ENCODE assay signal across 12 cellular contexts in the genomic region with DNA sequence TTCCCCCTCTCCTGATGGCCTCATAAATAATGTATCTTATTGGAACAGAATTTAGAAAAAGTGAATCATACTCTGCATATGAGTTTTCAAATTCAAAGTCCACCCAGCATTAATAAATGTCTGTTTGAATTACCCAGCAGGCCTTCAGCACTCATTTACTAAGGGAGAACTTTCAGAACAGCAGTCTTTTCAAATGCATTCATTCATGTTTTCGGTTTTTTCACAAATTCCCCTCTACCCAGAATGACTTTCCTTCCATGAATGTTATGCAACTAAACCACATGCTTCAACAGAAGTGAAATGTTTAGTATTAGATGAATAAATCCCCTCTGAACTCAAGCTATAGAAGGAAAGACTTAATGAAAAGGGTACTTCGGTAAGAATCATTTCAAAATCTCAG.
DNase-seq lines count a peak whose midpoint lies in the region; ATAC-seq and TF ChIP-seq lines count a peak whose summit lies in the region.
"Had no signal": no experiment of that assay in that cellular context is flagged by ENCODE, and none has a peak within 500 bp of the region (broad histone marks: within the 10 kb centered on the region; RNA-seq: fewer than 3 reads in every experiment).

No MANE protein-coding gene starts in this region.

- POLR2A ChIA-PET in activated CD8-positive, alpha-beta T cell treated with anti-CD3 and anti-CD28 coated beads for 36 hours (lab: Charles Lee) = interaction anchor here (0.6 to 5.6 kb wide), 5 partner anchors 9 to 452 kb away, joined by 3 to 65 read pairs (median 7); no protein-coding TSS in a partner anchor
- POLR2A ChIA-PET in activated CD8-positive, alpha-beta T cell treated with anti-CD3 and anti-CD28 coated beads, Interleukin-2, amount 10 ng/mL, durations not matched to agents 7 days and 5 days (lab: Charles Lee) = no interaction called here

- DNase-seq in activated CD8-positive, alpha-beta T cell treated with anti-CD3 and anti-CD28 coated beads for 36 hours = no peak
- no peak for DNase-seq in activated CD8-positive, alpha-beta T cell treated with anti-CD3 and anti-CD28 coated beads, Interleukin-2, amount 10 ng/mL, durations not matched to agents 7 days and 5 days
- DNase-seq in activated T-helper 1 cell treated with anti-CD3 and anti-CD28 coated beads, Interleukin-12 subunit alpha, Interleukin-12 subunit beta, Interleukin-2, Interleukin-4 antibody, amounts not matched to agents 30 ng/mL and 10 ng/mL and 1 ng/mL, durations not matched to agents 14 hours and 24 hours and 36 hours (ENCODE audit: low spot score) = no peak
- DNase-seq in natural killer cell (no peak), ecto neural progenitor cell (ENCODE audit: low spot score) (no peak)
- DNase-seq: brain microvascular endothelial cell, NCI-H1417, NCI-H226 had no signal

- CTCF ChIA-PET in activated CD8-positive, alpha-beta T cell treated with anti-CD3 and anti-CD28 coated beads for 36 hours (lab: Charles Lee) = interaction anchor here (1.1 to 1.5 kb wide), 7 partner anchors 10 to 29 kb away, joined by 3 to 5 read pairs (median 3); no protein-coding TSS in a partner anchor
- CTCF ChIA-PET in activated CD8-positive, alpha-beta T cell treated with anti-CD3 and anti-CD28 coated beads, Interleukin-2, amount 10 ng/mL, durations not matched to agents 7 days and 5 days (lab: Charles Lee) = interaction anchor here (0.7 to 2.3 kb wide), 5 partner anchors 13 to 71 kb away, joined by 3 to 12 read pairs (median 3); no protein-coding TSS in a partner anchor

- H3K36me3 Mint-ChIP-seq in activated CD8-positive, alpha-beta T cell treated with anti-CD3 and anti-CD28 coated beads for 36 hours (ENCODE audit: low read depth) = peaks cover 37% of the 10 kb centered on the region
- peaks cover 76% of the 10 kb centered on the region for H3K36me3 Mint-ChIP-seq in activated CD8-positive, alpha-beta T cell treated with anti-CD3 and anti-CD28 coated beads, Interleukin-2, amount 10 ng/mL, durations not matched to agents 7 days and 5 days (ENCODE audit: low read depth)
- H3K36me3 Mint-ChIP-seq in activated T-helper 1 cell treated with anti-CD3 and anti-CD28 coated beads, Interleukin-12 subunit alpha, Interleukin-12 subunit beta, Interleukin-2, Interleukin-4 antibody, amounts not matched to agents 30 ng/mL and 10 ng/mL and 1 ng/mL, durations not matched to agents 14 hours and 24 hours and 36 hours (ENCODE audit: low read depth) = peaks cover 47% of the 10 kb centered on the region
- H3K36me3 Mint-ChIP-seq in natural killer cell = no peaks in the 10 kb centered on the region

- TF ChIP-seq CTCF in activated CD8-positive, alpha-beta T cell treated with anti-CD3 and anti-CD28 coated beads for 36 hours (IDR thresholded peaks at IDR 0.05) = no peak
- TF ChIP-seq CTCF in natural killer cell (IDR thresholded peaks at IDR 0.05) = no peak

- peak; percentile 18 for ATAC-seq in activated CD8-positive, alpha-beta T cell treated with anti-CD3 and anti-CD28 coated beads for 36 hours
- ATAC-seq in activated CD8-positive, alpha-beta T cell treated with anti-CD3 and anti-CD28 coated beads, Interleukin-2, amount 10 ng/mL, durations not matched to agents 7 days and 5 days = no peak
- ATAC-seq in HG02678 (IDR thresholded peaks at IDR 0.05; ENCODE audit: unreplicated experiment) (peak; percentile 52), natural killer cell (no peak), GM21717 (IDR thresholded peaks at IDR 0.05; ENCODE audit: unreplicated experiment) (no peak), GM19395 (IDR thresholded peaks at IDR 0.05; ENCODE audit: unreplicated experiment) (no peak)

- peaks cover 63% of the 10 kb centered on the region for H3K4me1 Mint-ChIP-seq in activated CD8-positive, alpha-beta T cell treated with anti-CD3 and anti-CD28 coated beads for 36 hours (ENCODE audit: low read depth)
- peaks cover 50% of the 10 kb centered on the region for H3K4me1 Mint-ChIP-seq in activated CD8-positive, alpha-beta T cell treated with anti-CD3 and anti-CD28 coated beads, Interleukin-2, amount 10 ng/mL, durations not matched to agents 7 days and 5 days (ENCODE audit: low read depth)
- peaks cover 61% of the 10 kb centered on the region for H3K4me1 Mint-ChIP-seq in activated T-helper 1 cell treated with anti-CD3 and anti-CD28 coated beads, Interleukin-12 subunit alpha, Interleukin-12 subunit beta, Interleukin-2, Interleukin-4 antibody, amounts not matched to agents 30 ng/mL and 10 ng/mL and 1 ng/mL, durations not matched to agents 14 hours and 24 hours and 36 hours (ENCODE audit: low read depth)
- peaks cover 26 to 44% of the 10 kb centered on the region in 2 donors for H3K4me1 Mint-ChIP-seq in natural killer cell

- peak overlapping the region; percentile 13 for H3K4me3 Mint-ChIP-seq in activated CD8-positive, alpha-beta T cell treated with anti-CD3 and anti-CD28 coated beads for 36 hours
- no peak overlapping the region for H3K4me3 Mint-ChIP-seq in activated CD8-positive, alpha-beta T cell treated with anti-CD3 and anti-CD28 coated beads, Interleukin-2, amount 10 ng/mL, durations not matched to agents 7 days and 5 days
- peak overlapping the region; percentile 50 for H3K4me3 Mint-ChIP-seq in activated T-helper 1 cell treated with anti-CD3 and anti-CD28 coated beads, Interleukin-12 subunit alpha, Interleukin-12 subunit beta, Interleukin-2, Interleukin-4 antibody, amounts not matched to agents 30 ng/mL and 10 ng/mL and 1 ng/mL, durations not matched to agents 14 hours and 24 hours and 36 hours
- H3K4me3 Mint-ChIP-seq in natural killer cell = no peak overlapping the region

- intact Hi-C loops in activated CD8-positive, alpha-beta T cell treated with anti-CD3 and anti-CD28 coated beads for 36 hours (cut with micrococcal nuclease) = no loop called here
- intact Hi-C loops in activated T-helper 1 cell treated with anti-CD3 and anti-CD28 coated beads, Interleukin-12 subunit alpha, Interleukin-12 subunit beta, Interleukin-2, Interleukin-4 antibody, amounts not matched to agents 30 ng/mL and 10 ng/mL and 1 ng/mL, durations not matched to agents 14 hours and 24 hours and 36 hours (cut with micrococcal nuclease) = no loop called here
- intact Hi-C loops in natural killer cell (cut with micrococcal nuclease) = loop anchor here (5.0 kb wide), 1 partner anchor 35 kb away; no protein-coding TSS in a partner anchor

- no peaks in the 10 kb centered on the region for H3K9me3 Mint-ChIP-seq in activated CD8-positive, alpha-beta T cell treated with anti-CD3 and anti-CD28 coated beads for 36 hours
- H3K9me3 Mint-ChIP-seq in activated CD8-positive, alpha-beta T cell treated with anti-CD3 and anti-CD28 coated beads, Interleukin-2, amount 10 ng/mL, durations not matched to agents 7 days and 5 days (ENCODE audit: insufficient read depth) = no peaks in the 10 kb centered on the region
- no peaks in the 10 kb centered on the region for H3K9me3 Mint-ChIP-seq in activated T-helper 1 cell treated with anti-CD3 and anti-CD28 coated beads, Interleukin-12 subunit alpha, Interleukin-12 subunit beta, Interleukin-2, Interleukin-4 antibody, amounts not matched to agents 30 ng/mL and 10 ng/mL and 1 ng/mL, durations not matched to agents 14 hours and 24 hours and 36 hours
- no peaks in the 10 kb centered on the region for H3K9me3 Mint-ChIP-seq in natural killer cell
- H3K9me3 Mint-ChIP-seq: activated T-helper 2 cell treated with anti-CD3 and anti-CD28 coated beads, Interferon-gamma antibody, Interleukin-2, Interleukin-4, amounts not matched to agents 10 μg/mL and 5 μg/mL and 100 μg/mL, durations not matched to agents 14 hours and 24 hours and 36 hours had no signal

- no peaks in the 10 kb centered on the region for H3K27me3 Mint-ChIP-seq in activated CD8-positive, alpha-beta T cell treated with anti-CD3 and anti-CD28 coated beads for 36 hours
- H3K27me3 Mint-ChIP-seq in activated CD8-positive, alpha-beta T cell treated with anti-CD3 and anti-CD28 coated beads, Interleukin-2, amount 10 ng/mL, durations not matched to agents 7 days and 5 days (ENCODE audit: low read depth) = no peaks in the 10 kb centered on the region
- no peaks in the 10 kb centered on the region for H3K27me3 Mint-ChIP-seq in activated T-helper 1 cell treated with anti-CD3 and anti-CD28 coated beads, Interleukin-12 subunit alpha, Interleukin-12 subunit beta, Interleukin-2, Interleukin-4 antibody, amounts not matched to agents 30 ng/mL and 10 ng/mL and 1 ng/mL, durations not matched to agents 14 hours and 24 hours and 36 hours (ENCODE audit: insufficient read depth)
- no peaks in the 10 kb centered on the region for H3K27me3 Mint-ChIP-seq in natural killer cell (ENCODE audit: low read depth in 2 of 2)

- H3K27ac Mint-ChIP-seq in activated CD8-positive, alpha-beta T cell treated with anti-CD3 and anti-CD28 coated beads for 36 hours = peak overlapping the region; percentile 85
- H3K27ac Mint-ChIP-seq in activated CD8-positive, alpha-beta T cell treated with anti-CD3 and anti-CD28 coated beads, Interleukin-2, amount 10 ng/mL, durations not matched to agents 7 days and 5 days = no peak overlapping the region
- peak overlapping the region; percentile 49 for H3K27ac Mint-ChIP-seq in activated T-helper 1 cell treated with anti-CD3 and anti-CD28 coated beads, Interleukin-12 subunit alpha, Interleukin-12 subunit beta, Interleukin-2, Interleukin-4 antibody, amounts not matched to agents 30 ng/mL and 10 ng/mL and 1 ng/mL, durations not matched to agents 14 hours and 24 hours and 36 hours
- peak overlapping the region; percentile 24 to 61 for H3K27ac Mint-ChIP-seq in natural killer cell
- H3K27ac Mint-ChIP-seq: activated T-helper 2 cell treated with anti-CD3 and anti-CD28 coated beads, Interferon-gamma antibody, Interleukin-2, Interleukin-4, amounts not matched to agents 10 μg/mL and 5 μg/mL and 100 μg/mL, durations not matched to agents 14 hours and 24 hours and 36 hours had no signal

Comparison
In these comparisons a context has a peak if more than half of its experiments do, and no peak if none do; other contexts are left out.
1. ATAC-seq: peak in activated CD8-positive, alpha-beta T cell treated with anti-CD3 and anti-CD28 coated beads for 36 hours (single experiment) and HG02678 (single experiment); none in activated CD8-positive, alpha-beta T cell treated with anti-CD3 and anti-CD28 coated beads, Interleukin-2, amount 10 ng/mL, durations not matched to agents 7 days and 5 days (single experiment), natural killer cell (0 of 3), GM21717 (single experiment) and GM19395 (single experiment).
2. H3K4me3 Mint-ChIP-seq: peak in activated CD8-positive, alpha-beta T cell treated with anti-CD3 and anti-CD28 coated beads for 36 hours (single experiment) and activated T-helper 1 cell treated with anti-CD3 and anti-CD28 coated beads, Interleukin-12 subunit alpha, Interleukin-12 subunit beta, Interleukin-2, Interleukin-4 antibody, amounts not matched to agents 30 ng/mL and 10 ng/mL and 1 ng/mL, durations not matched to agents 14 hours and 24 hours and 36 hours (single experiment); none in activated CD8-positive, alpha-beta T cell treated with anti-CD3 and anti-CD28 coated beads, Interleukin-2, amount 10 ng/mL, durations not matched to agents 7 days and 5 days (single experiment) and natural killer cell (single experiment).